Comparison of ENCODE assay signal across 14 cellular contexts in the genomic region with DNA sequence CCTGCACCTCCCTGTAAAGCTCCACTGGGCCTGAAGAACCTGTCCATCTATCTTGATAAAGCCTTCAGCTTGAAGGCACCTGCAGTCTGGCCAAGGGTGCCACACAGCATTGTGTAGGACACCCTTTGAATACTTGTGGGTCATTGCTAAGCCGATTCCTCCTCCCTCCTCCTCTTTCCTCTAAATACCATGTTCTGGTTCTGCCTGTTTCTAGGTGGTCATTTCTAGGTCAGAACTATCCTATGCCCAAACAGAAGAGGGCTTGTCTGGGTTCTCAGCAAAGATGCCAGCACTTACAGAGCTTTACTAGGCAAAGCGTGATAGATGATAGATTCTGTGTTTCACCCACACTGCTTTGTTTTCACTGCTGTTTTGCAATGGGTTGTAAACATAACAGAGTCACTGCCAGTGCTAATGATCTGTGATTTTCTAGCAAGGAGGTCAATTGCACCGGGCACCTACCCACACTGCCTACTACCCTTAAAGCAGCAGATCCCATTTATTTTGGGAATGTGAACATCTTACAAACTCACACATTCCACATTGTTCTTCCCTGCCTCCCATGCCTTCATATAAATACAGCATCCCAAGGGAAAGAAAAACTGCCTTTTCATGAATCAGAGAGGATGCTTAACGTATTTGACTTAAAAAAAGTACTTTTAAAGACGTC.
DNase-seq lines count a peak whose midpoint lies in the region; ATAC-seq and TF ChIP-seq lines count a peak whose summit lies in the region.
"Had no signal": no experiment of that assay in that cellular context is flagged by ENCODE, and none has a peak within 500 bp of the region (broad histone marks: within the 10 kb centered on the region; RNA-seq: fewer than 3 reads in every experiment).

No MANE protein-coding gene starts in this region.

- no peak for TF ChIP-seq EP300 in stomach (IDR thresholded peaks at IDR 0.05)

- WGBS in right lobe of liver (ENCODE audit: insufficient coverage, low coverage, low lambda C conversion rate, missing lambda C conversion rate): 36% methylated on average over 5 of the region's 5 CpGs
- WGBS in stomach, 5 donors: 50 to 66% (median 60%) methylated on average over 5 of the region's 5 CpGs

- H3K9ac ChIP-seq in Karpas-422 (ENCODE audit: low read length): no peak overlapping the region

- H3K27ac ChIP-seq in breast epithelium (peak overlapping the region; percentile 69 to 80), right lobe of liver (peak overlapping the region; percentile 3 to 70 (median 34)), stomach (peak overlapping the region in 4 of 5 donors; percentile 52 to 83 (median 68)), Karpas-422 (ENCODE audit: low read length) (no peak overlapping the region)

- peak in 2 of 4 donors; percentile 38 to 74 for ATAC-seq in right lobe of liver
- ATAC-seq: K562 had no signal

- H3K36me3 ChIP-seq in breast epithelium (no peaks in the 10 kb centered on the region), right lobe of liver (no peaks in the 10 kb centered on the region), stomach (no peaks in the 10 kb centered on the region), H7 (replicated peaks; ENCODE audit: control insufficient read depth, insufficient read depth, low read length) (no peaks in the 10 kb centered on the region), Karpas-422 (ENCODE audit: insufficient read depth, low read length) (no peaks in the 10 kb centered on the region)
- H3K36me3 ChIP-seq: prostate gland had no signal

- peak; percentile 50 for DNase-seq in HT-29 (ENCODE audit: low spot score)
- DNase-seq in breast epithelium (ENCODE audit: low spot score in 2 of 2): no peak
- DNase-seq in right lobe of liver: no peak
- no peak for DNase-seq in stomach
- DNase-seq in HuH-7 (ENCODE audit: low spot score): no peak
- DNase-seq in H7: no peak
- DNase-seq in activated CD4-positive, CD25-positive, alpha-beta regulatory T cell (lab: John Stamatoyannopoulos, UW): no peak
- DNase-seq in Karpas-422: no peak
- DNase-seq: activated CD4-positive, alpha-beta T cell treated with anti-CD3 and anti-CD28 coated beads for 4 hours; activated naive CD4-positive, alpha-beta T cell; DMS79 treated with DMSO at 0.1 percent for 48 hours; immature natural killer cell had no signal

- no peaks in the 10 kb centered on the region for H3K79me2 ChIP-seq in Karpas-422 (ENCODE audit: low read length)

- H3K4me1 ChIP-seq in breast epithelium: no peaks in the 10 kb centered on the region
- H3K4me1 ChIP-seq in right lobe of liver: no peaks in the 10 kb centered on the region
- H3K4me1 ChIP-seq in stomach: peaks cover 0 to 21% (median 8%) of the 10 kb centered on the region in 4 donors
- H3K4me1 ChIP-seq in Karpas-422 (ENCODE audit: low read length): no peaks in the 10 kb centered on the region
- H3K4me1 ChIP-seq: prostate gland had no signal

- H3K9me3 ChIP-seq in breast epithelium (no peaks in the 10 kb centered on the region), right lobe of liver (no peaks in the 10 kb centered on the region), stomach (no peaks in the 10 kb centered on the region), Karpas-422 (ENCODE audit: low read length) (no peaks in the 10 kb centered on the region)
- H3K9me3 ChIP-seq: prostate gland had no signal

- no peak overlapping the region for H2AFZ ChIP-seq in Karpas-422 (ENCODE audit: low read length)

- intact Hi-C loops in breast epithelium (cut with DNase I; ENCODE audit: low total_unique reads): no loop called here
- intact Hi-C loops in right lobe of liver (cut with DNase I): no loop called here
- intact Hi-C loops in stomach (cut with DNase I; ENCODE audit: low total_unique reads): no loop called here

- H3K4me3 ChIP-seq in breast epithelium (peak overlapping the region in 1 of 3 donors; percentile 42), right lobe of liver (no peak overlapping the region), stomach (no peak overlapping the region), H7 (ENCODE audit: insufficient read depth, low read depth, low read length) (no peak overlapping the region), Karpas-422 (ENCODE audit: low read length) (no peak overlapping the region)
- H3K4me3 ChIP-seq: K562, prostate gland had no signal

- TF ChIP-seq POLR2A in breast epithelium (IDR thresholded peaks at IDR 0.05) (no peak), right lobe of liver (IDR thresholded peaks at IDR 0.05) (no peak), stomach (IDR thresholded peaks at IDR 0.05) (no peak)

- H4K20me1 ChIP-seq in Karpas-422 (ENCODE audit: insufficient read depth, low read depth, low read length): no peaks in the 10 kb centered on the region

- H3K9me2 ChIP-seq in Karpas-422 (replicated peaks; ENCODE audit: insufficient read depth, low read length): no peaks in the 10 kb centered on the region

- H3K4me2 ChIP-seq in Karpas-422 (ENCODE audit: low read depth, low read length, poor library complexity, severe bottlenecking): no peak overlapping the region

- TF ChIP-seq CTCF in breast epithelium (IDR thresholded peaks at IDR 0.05): no peak
- TF ChIP-seq CTCF in right lobe of liver (IDR thresholded peaks at IDR 0.05): no peak
- TF ChIP-seq CTCF in stomach (IDR thresholded peaks at IDR 0.05): no peak

- H3K27me3 ChIP-seq in breast epithelium: no peaks in the 10 kb centered on the region
- no peaks in the 10 kb centered on the region for H3K27me3 ChIP-seq in right lobe of liver
- no peaks in the 10 kb centered on the region for H3K27me3 ChIP-seq in stomach
- H3K27me3 ChIP-seq in H7 (ENCODE audit: control insufficient read depth, insufficient read depth, low read length): no peaks in the 10 kb centered on the region
- H3K27me3 ChIP-seq in Karpas-422 (ENCODE audit: low read length): no peaks in the 10 kb centered on the region
